Comparison of ENCODE assay signal across 8 cellular contexts in genomic region chr20:17569616-17570346, GRCh38. TPM values are rescaled to one million over a fixed set of nuclear protein-coding genes. Genes with fewer than 3 reads are reported as not detected.
A peak's percentile ranks its signal among the peaks of the same experiment; 100 is the strongest.
DNase-seq lines count a peak whose midpoint lies in the region; ATAC-seq and TF ChIP-seq lines count a peak whose summit lies in the region.

DSTN (plus strand) TSS chr20:17570075; CDS start chr20:17570209, 134 bp downstream.

- peaks cover 67% of the 10 kb centered on the region for H3K4me1 ChIP-seq in left ventricle myocardium inferior

- peak; percentile 98 for DNase-seq in NCI-H146 (lab: John Stamatoyannopoulos, UW)
- peak; percentile 80 to 84 (median 81) for DNase-seq in T-helper 17 cell
- DNase-seq in amygdala (lab: John Stamatoyannopoulos, UW) = peak; percentile 22 to 93 (median 79)
- peak; percentile 94 for DNase-seq in left ventricle myocardium inferior
- DNase-seq in progenitor cell of endocrine pancreas (ENCODE audit: low spot score, unreplicated experiment) = peak; percentile 90
- peak; percentile 94 for DNase-seq in ureter (ENCODE audit: low spot score)

- no peaks in the 10 kb centered on the region for H3K36me3 ChIP-seq in left ventricle myocardium inferior

- peak within 1 kb of the TSS; percentile 98 for H3K27ac ChIP-seq in left ventricle myocardium inferior (replicated peaks)

- H3K36me3 Mint-ChIP-seq in T-helper 17 cell (ENCODE audit: low read depth) (peaks cover 2% of the 10 kb centered on the region), progenitor cell of endocrine pancreas (ENCODE audit: insufficient read depth) (no peaks in the 10 kb centered on the region)

- H3K27ac Mint-ChIP-seq in T-helper 17 cell (peak within 1 kb of the TSS; percentile 90), progenitor cell of endocrine pancreas (peak within 1 kb of the TSS; percentile 99)

- H3K9me3 ChIP-seq in T-helper 17 cell (ENCODE audit: control insufficient read depth, low read length, poor library complexity, severe bottlenecking) (no peaks in the 10 kb centered on the region), left ventricle myocardium inferior (replicated peaks) (no peaks in the 10 kb centered on the region)

- no peaks in the 10 kb centered on the region for H3K9me3 Mint-ChIP-seq in progenitor cell of endocrine pancreas (ENCODE audit: low read depth)

- H3K4me3 Mint-ChIP-seq in T-helper 17 cell (peak within 1 kb of the TSS; percentile 97), progenitor cell of endocrine pancreas (ENCODE audit: low read depth) (peak within 1 kb of the TSS; percentile 88)

- TF ChIP-seq CTCF in left ventricle myocardium inferior (IDR thresholded peaks at IDR 0.05; ENCODE audit: borderline replicate concordance) (no peak), progenitor cell of endocrine pancreas (IDR thresholded peaks at IDR 0.05; ENCODE audit: unreplicated experiment) (no peak)

- H3K27me3 Mint-ChIP-seq in T-helper 17 cell = no peaks in the 10 kb centered on the region
- no peaks in the 10 kb centered on the region for H3K27me3 Mint-ChIP-seq in progenitor cell of endocrine pancreas

- intact Hi-C loops in left ventricle myocardium inferior (cut with micrococcal nuclease) = no loop called here

- no peaks in the 10 kb centered on the region for H3K27me3 ChIP-seq in left ventricle myocardium inferior (ENCODE audit: low read depth)

- H3K4me1 Mint-ChIP-seq in T-helper 17 cell = peaks cover 21% of the 10 kb centered on the region
- peaks cover 41% of the 10 kb centered on the region for H3K4me1 Mint-ChIP-seq in progenitor cell of endocrine pancreas (ENCODE audit: low read depth)

- ATAC-seq in GM18498 (IDR thresholded peaks at IDR 0.05; ENCODE audit: unreplicated experiment) (peak; percentile 94), HG02870 (IDR thresholded peaks at IDR 0.05; ENCODE audit: unreplicated experiment) (peak; percentile 82), T-helper 17 cell (peak; percentile 92)

- H3K4me3 ChIP-seq in left ventricle myocardium inferior = peak within 1 kb of the TSS; percentile 90

RNA-seq across cellular contexts. Expression of gene DSTN, which starts in this region (rescaled TPM):
- total RNA-seq in T-helper 17 cell (10 to 100 TPM; 41.4 to 46.5 TPM), left ventricle myocardium inferior (635 TPM), progenitor cell of endocrine pancreas (199 and 201 TPM in 2 replicates), ureter (603 TPM)

Comparison
In these comparisons a context has a peak if more than half of its experiments do, and no peak if none do; other contexts are left out.
1. Peak in every context shown above with its lines: DNase-seq, ATAC-seq, H3K4me3 ChIP-seq and H3K27ac ChIP-seq.